ENCODE assay signal across 8 cellular contexts in genomic region chr9:96856363-96857286, GRCh38. TPM values are rescaled to one million over a fixed set of nuclear protein-coding genes. Genes with fewer than 3 reads are reported as not detected.
DNase-seq lines count a peak whose midpoint lies in the region; ATAC-seq and TF ChIP-seq lines count a peak whose summit lies in the region.

No MANE protein-coding gene starts in this region.

- H3K27me3 Mint-ChIP-seq in activated CD4-positive, alpha-beta T cell treated with anti-CD3 and anti-CD28 coated beads, Interleukin-2, amount 10 ng/mL, durations not matched to agents 7 days and 5 days: peaks cover 19% of the 10 kb centered on the region
- peaks cover 0 to 9% of the 10 kb centered on the region in 2 donors for H3K27me3 Mint-ChIP-seq in effector memory CD8-positive, alpha-beta T cell
- no peaks in the 10 kb centered on the region for H3K27me3 Mint-ChIP-seq in mesothelial cell of epicardium (ENCODE audit: low read depth)

- H3K4me1 Mint-ChIP-seq in activated CD4-positive, alpha-beta T cell treated with anti-CD3 and anti-CD28 coated beads, Interleukin-2, amount 10 ng/mL, durations not matched to agents 7 days and 5 days: peaks cover 28% of the 10 kb centered on the region
- peaks cover 24 to 27% of the 10 kb centered on the region in 2 donors for H3K4me1 Mint-ChIP-seq in effector memory CD8-positive, alpha-beta T cell (ENCODE audit: low read depth in 2 of 2)
- H3K4me1 Mint-ChIP-seq in mesothelial cell of epicardium: peaks cover 41% of the 10 kb centered on the region

- no peak overlapping the region for H3K27ac Mint-ChIP-seq in activated CD4-positive, alpha-beta T cell treated with anti-CD3 and anti-CD28 coated beads, Interleukin-2, amount 10 ng/mL, durations not matched to agents 7 days and 5 days
- peak overlapping the region; percentile 38 to 79 for H3K27ac Mint-ChIP-seq in effector memory CD8-positive, alpha-beta T cell
- no peak overlapping the region for H3K27ac Mint-ChIP-seq in mesothelial cell of epicardium

- CTCF ChIA-PET in activated CD4-positive, alpha-beta T cell treated with anti-CD3 and anti-CD28 coated beads, Interleukin-2, amount 10 ng/mL, durations not matched to agents 7 days and 5 days (lab: Charles Lee): interaction anchor here (0.5 to 2.1 kb wide), 20 partner anchors 8 to 782 kb away, joined by 3 to 11 read pairs (median 4); no protein-coding TSS in a partner anchor

- POLR2A ChIA-PET in activated CD4-positive, alpha-beta T cell treated with anti-CD3 and anti-CD28 coated beads, Interleukin-2, amount 10 ng/mL, durations not matched to agents 7 days and 5 days (lab: Charles Lee): no interaction called here

- no peaks in the 10 kb centered on the region for H3K9me3 Mint-ChIP-seq in activated CD4-positive, alpha-beta T cell treated with anti-CD3 and anti-CD28 coated beads, Interleukin-2, amount 10 ng/mL, durations not matched to agents 7 days and 5 days
- no peaks in the 10 kb centered on the region for H3K9me3 Mint-ChIP-seq in effector memory CD8-positive, alpha-beta T cell
- H3K9me3 Mint-ChIP-seq in mesothelial cell of epicardium: no peaks in the 10 kb centered on the region

- no peak overlapping the region for H3K4me3 Mint-ChIP-seq in activated CD4-positive, alpha-beta T cell treated with anti-CD3 and anti-CD28 coated beads, Interleukin-2, amount 10 ng/mL, durations not matched to agents 7 days and 5 days
- no peak overlapping the region for H3K4me3 Mint-ChIP-seq in effector memory CD8-positive, alpha-beta T cell
- no peak overlapping the region for H3K4me3 Mint-ChIP-seq in mesothelial cell of epicardium

- peak; percentile 67 for TF ChIP-seq CTCF in mesothelial cell of epicardium (IDR thresholded peaks at IDR 0.05; ENCODE audit: unreplicated experiment)

- peaks cover 9% of the 10 kb centered on the region for H3K36me3 Mint-ChIP-seq in activated CD4-positive, alpha-beta T cell treated with anti-CD3 and anti-CD28 coated beads, Interleukin-2, amount 10 ng/mL, durations not matched to agents 7 days and 5 days (ENCODE audit: low read depth)
- peaks cover 4% of the 10 kb centered on the region for H3K36me3 Mint-ChIP-seq in effector memory CD8-positive, alpha-beta T cell (ENCODE audit: insufficient read depth)
- no peaks in the 10 kb centered on the region for H3K36me3 Mint-ChIP-seq in mesothelial cell of epicardium

- peak; percentile 54 for ATAC-seq in HG03159 (IDR thresholded peaks at IDR 0.05; ENCODE audit: unreplicated experiment)
- peak; percentile 78 for ATAC-seq in effector memory CD8-positive, alpha-beta T cell (replicated peaks)

- DNase-seq in activated gamma-delta T cell treated with Interleukin-2 at 50 U/mL for 16 hours: peak; percentile 71
- DNase-seq in activated gamma-delta T cell (lab: John Stamatoyannopoulos, UW): no peak
- peak; percentile 81 for DNase-seq in NCI-H524 treated with DMSO at 0.1 percent for 48 hours (lab: John Stamatoyannopoulos, UW)
- peak; percentile 78 for DNase-seq in activated CD4-positive, alpha-beta T cell treated with anti-CD3 and anti-CD28 coated beads, Interleukin-2, amount 10 ng/mL, durations not matched to agents 7 days and 5 days
- DNase-seq in effector memory CD8-positive, alpha-beta T cell: peak; percentile 65 to 71 (median 71)
- peak; percentile 45 to 74 for DNase-seq in mesothelial cell of epicardium (ENCODE audit: low spot score in 2 of 2, unreplicated experiment in 2 of 2)
- peak; percentile 37 to 43 for DNase-seq in stimulated activated CD8-positive, alpha-beta memory T cell treated with anti-CD3 and anti-CD28 coated beads, Interleukin-4, amount 100 ng/mL, for 4 hours (ENCODE audit: low read depth in 2 of 2, low spot score in 1 of 2)

RNA-seq across cellular contexts. Expression of gene ZNF782, which starts 2.3 kb away (rescaled TPM):
- 1 to 10 TPM; 4.1 to 5.9 TPM for total RNA-seq in activated CD4-positive, alpha-beta T cell treated with anti-CD3 and anti-CD28 coated beads, Interleukin-2, amount 10 ng/mL, durations not matched to agents 7 days and 5 days
- total RNA-seq in mesothelial cell of epicardium: 9.9 to 10.8 TPM (median 10.6 TPM) in 3 replicates

Comparison
In these comparisons a context has a peak if more than half of its experiments do, and no peak if none do; other contexts are left out.
1. H3K27ac Mint-ChIP-seq: peak in effector memory CD8-positive, alpha-beta T cell (2 of 2); none in activated CD4-positive, alpha-beta T cell treated with anti-CD3 and anti-CD28 coated beads, Interleukin-2, amount 10 ng/mL, durations not matched to agents 7 days and 5 days (single experiment) and mesothelial cell of epicardium (single experiment).